ENCODE assay signal across 23 cellular contexts in genomic region chr1:212401042-212401441, GRCh38.
"Had no signal": no experiment of that assay in that cellular context is flagged by ENCODE, and none has a peak within 500 bp of the region (broad histone marks: within the 10 kb centered on the region; RNA-seq: fewer than 3 reads in every experiment).

No MANE protein-coding gene starts in this region.

- H3K4me1 ChIP-seq: esophagus muscularis mucosa, prostate gland, thyroid gland, upper lobe of right lung had no signal

- DNase-seq: activated CD4-positive, alpha-beta memory T cell treated with anti-CD3 and anti-CD28 coated beads for 36 hours; activated CD4-positive, alpha-beta T cell treated with anti-CD3 and anti-CD28 coated beads for 48 hours; activated gamma-delta T cell; activated T-cell treated with anti-CD3 and anti-CD28 coated beads for 4 hours; aorta; caudate nucleus; effector memory CD4-positive, alpha-beta T cell; hippocampal formation; left cardiac atrium; midbrain; natural killer cell; stimulated activated CD4-positive, alpha-beta T cell treated with anti-CD3 and anti-CD28 coated beads, Interleukin-2, amount 100 ng/mL, for 48 hours; stimulated activated CD8-positive, alpha-beta memory T cell treated with anti-CD3 and anti-CD28 coated beads, Interleukin-4, amount 100 ng/mL, for 48 hours; stimulated activated naive CD4-positive, alpha-beta T cell treated with Interleukin-2 at 50 U/mL for 16 hours; substantia nigra; T1000; thyroid gland; upper lobe of right lung had no signal

- ATAC-seq: left cardiac atrium, natural killer cell, upper lobe of right lung had no signal

- H3K4me3 ChIP-seq: esophagus muscularis mucosa, prostate gland, thyroid gland, upper lobe of right lung had no signal

- H3K27me3 ChIP-seq: esophagus muscularis mucosa, thyroid gland, upper lobe of right lung had no signal

- H3K4me3 Mint-ChIP-seq: activated CD4-positive, alpha-beta memory T cell treated with anti-CD3 and anti-CD28 coated beads for 36 hours; activated naive CD4-positive, alpha-beta T cell treated with anti-CD3 and anti-CD28 coated beads, Interleukin-2, amount 50 U/mL, for 24 hours; brain; natural killer cell; T-helper 1 cell treated with Interleukin-12 subunit alpha and Interleukin-12 subunit beta and Interleukin-4 antibody, amounts not matched to agents 30 μg/mL and 1 μg/mL, for 36 hours had no signal

- H3K4me1 Mint-ChIP-seq: brain had no signal

- H3K9me3 Mint-ChIP-seq: activated naive CD4-positive, alpha-beta T cell treated with anti-CD3 and anti-CD28 coated beads, Interleukin-2, amount 50 U/mL, for 24 hours had no signal

- H3K9me3 ChIP-seq: prostate gland, thyroid gland had no signal

- H3K27me3 Mint-ChIP-seq: activated CD4-positive, alpha-beta memory T cell treated with anti-CD3 and anti-CD28 coated beads for 36 hours; activated naive CD4-positive, alpha-beta T cell treated with anti-CD3 and anti-CD28 coated beads, Interleukin-2, amount 50 U/mL, for 24 hours; brain had no signal

- H3K36me3 ChIP-seq: prostate gland, thyroid gland had no signal

- H3K27ac Mint-ChIP-seq: activated CD4-positive, alpha-beta memory T cell treated with anti-CD3 and anti-CD28 coated beads for 36 hours; activated naive CD4-positive, alpha-beta T cell treated with anti-CD3 and anti-CD28 coated beads, Interleukin-2, amount 50 U/mL, for 24 hours; brain; natural killer cell; T-helper 1 cell treated with Interleukin-12 subunit alpha and Interleukin-12 subunit beta and Interleukin-4 antibody, amounts not matched to agents 30 μg/mL and 1 μg/mL, for 36 hours had no signal

- H3K27ac ChIP-seq: esophagus muscularis mucosa, prostate gland, thyroid gland, upper lobe of right lung had no signal
